Comparison of ENCODE assay signal across 25 cellular contexts in genomic region chr10:76937056-76937665, GRCh38.
A peak's percentile ranks its signal among the peaks of the same experiment; 100 is the strongest.
DNase-seq lines count a peak whose midpoint lies in the region; ATAC-seq and TF ChIP-seq lines count a peak whose summit lies in the region.
"Had no signal": no experiment of that assay in that cellular context is flagged by ENCODE, and none has a peak within 500 bp of the region (broad histone marks: within the 10 kb centered on the region; RNA-seq: fewer than 3 reads in every experiment).

No MANE protein-coding gene starts in this region.

- peak in 1 of 2 experiments; percentile 96; a peak in 2 of 4 replicates for TF ChIP-seq EP300 in SK-N-SH (IDR thresholded peaks at IDR 0.05; ENCODE audit: borderline replicate concordance in 1 of 2, low read depth in 1 of 2, low read length in 1 of 2)

- peak; percentile 38 for TF ChIP-seq RAD21 in SK-N-SH (IDR thresholded peaks at IDR 0.05; ENCODE audit: low read length)

- intact Hi-C loops in right lobe of liver (cut with DNase I): no loop called here

- H3K36me3 ChIP-seq in SK-N-SH (replicated peaks in 1 of 2; ENCODE audit: control insufficient read depth in 1 of 2, insufficient read depth in 2 of 2, low read length in 1 of 2) (peaks cover 0 to 30% of the 10 kb centered on the region in 2 experiments), right lobe of liver (no peaks in the 10 kb centered on the region)
- H3K36me3 ChIP-seq: heart right ventricle, tibial nerve had no signal

- no peak for TF ChIP-seq POLR2A in right lobe of liver (IDR thresholded peaks at IDR 0.05)

- 63% methylated on average over 4 of the region's 4 CpGs for WGBS in SK-N-SH (ENCODE audit: low lambda C conversion rate)
- 28% methylated on average over 2 of the region's 4 CpGs for WGBS in right lobe of liver (ENCODE audit: insufficient coverage, low coverage, low lambda C conversion rate, missing lambda C conversion rate)

- H3K4me3 ChIP-seq in SK-N-SH (ENCODE audit: low read depth in 2 of 2, low read length in 1 of 2) (no peak overlapping the region), right lobe of liver (no peak overlapping the region)
- H3K4me3 ChIP-seq: heart right ventricle, K562, tibial nerve had no signal

- ATAC-seq in right lobe of liver: peak; percentile 50 to 93 (median 78)
- ATAC-seq: activated naive CD8-positive, alpha-beta T cell treated with anti-CD3 and anti-CD28 coated beads, Interleukin-2, amount 50 U/mL, for 24 hours; activated T-cell treated with anti-CD3 and anti-CD28 coated beads, Interleukin-2, amount 50 U/mL, for 72 hours; esophagus mucosa; foreskin keratinocyte; heart right ventricle; K562 had no signal

- peak overlapping the region in 1 of 2 experiments; percentile 95; a peak in 2 of 4 replicates for H3K27ac ChIP-seq in SK-N-SH (ENCODE audit: low read depth in 2 of 2, low read length in 1 of 2)
- no peak overlapping the region for H3K27ac ChIP-seq in right lobe of liver
- H3K27ac ChIP-seq in temporal lobe (ENCODE audit: low read depth, low read length): peak overlapping the region; percentile 67
- H3K27ac ChIP-seq: foreskin keratinocyte, heart right ventricle, parathyroid adenoma, tibial nerve had no signal

- CTCF ChIA-PET in SK-N-SH (lab: Yijun Ruan, JAX): interaction anchor here (0.6 to 2.3 kb wide), 8 partner anchors 31 to 288 kb away, joined by 3 to 9 read pairs (median 3); no protein-coding TSS in a partner anchor

- H3K9ac ChIP-seq in SK-N-SH: no peak overlapping the region
- H3K9ac ChIP-seq: parathyroid adenoma had no signal

- TF ChIP-seq CTCF in SK-N-SH (IDR thresholded peaks at IDR 0.05): no peak
- no peak for TF ChIP-seq CTCF in right lobe of liver (IDR thresholded peaks at IDR 0.05)

- H2AFZ ChIP-seq in SK-N-SH (ENCODE audit: low read depth): no peak overlapping the region
- H2AFZ ChIP-seq: parathyroid adenoma had no signal

- no peaks in the 10 kb centered on the region for H3K79me2 ChIP-seq in SK-N-SH (ENCODE audit: insufficient read depth)
- H3K79me2 ChIP-seq: parathyroid adenoma had no signal

- POLR2A ChIA-PET in SK-N-SH (lab: Yijun Ruan, JAX): interaction anchor here (0.6 to 6.0 kb wide), 5 partner anchors 31 to 940 kb away, joined by 3 to 105 read pairs (median 4); no protein-coding TSS in a partner anchor

- DNase-seq in SK-N-SH (peak; percentile 34), cerebellar cortex (ENCODE audit: low spot score) (peak; percentile 8), right lobe of liver (peak in 1 of 3 donors; percentile 50), EL (no peak), putamen (ENCODE audit: low spot score) (no peak), germinal center (ENCODE audit: low spot score) (no peak)
- DNase-seq: activated CD4-positive, alpha-beta T cell treated with anti-CD3 and anti-CD28 coated beads, Interleukin-2, amount 50 U/mL, for 48 hours; activated CD4-positive, CD25-positive, alpha-beta regulatory T cell treated with anti-CD3 and anti-CD28 coated beads, Interleukin-2, amount 50 U/mL, for 72 hours; activated naive CD8-positive, alpha-beta T cell treated with anti-CD3 and anti-CD28 coated beads, Interleukin-2, amount 50 U/mL, for 24 hours; activated T-cell treated with anti-CD3 and anti-CD28 coated beads, Interleukin-2, amount 50 U/mL, for 72 hours; C1 segment of cervical spinal cord; foreskin keratinocyte; heart right ventricle; kidney glomerular epithelial cell; NCI-H1092 treated with DMSO at 0.1 percent for 48 hours; NCI-H187 treated with DMSO at 0.1 percent for 48 hours; NCI-H524 treated with DMSO at 0.1 percent for 48 hours; PC-3; stimulated activated CD4-positive, alpha-beta T cell treated with anti-CD3 and anti-CD28 coated beads, Interleukin-4, amount 100 ng/mL, for 24 hours had no signal

- no peaks in the 10 kb centered on the region for H3F3A ChIP-seq in SK-N-SH (replicated peaks; ENCODE audit: insufficient read depth)

- H3K9me3 ChIP-seq in SK-N-SH: no peaks in the 10 kb centered on the region
- H3K9me3 ChIP-seq in right lobe of liver: no peaks in the 10 kb centered on the region
- H3K9me3 ChIP-seq: Caco-2, heart right ventricle, tibial nerve had no signal

- H3K27me3 ChIP-seq in SK-N-SH (ENCODE audit: insufficient read depth): no peaks in the 10 kb centered on the region
- H3K27me3 ChIP-seq in right lobe of liver: no peaks in the 10 kb centered on the region
- H3K27me3 ChIP-seq: foreskin keratinocyte, heart right ventricle, tibial nerve had no signal

- peaks cover 0 to 51% of the 10 kb centered on the region in 2 experiments; a peak in 2 of 4 replicates for H3K4me1 ChIP-seq in SK-N-SH (ENCODE audit: control insufficient read depth in 1 of 2, insufficient read depth in 2 of 2, low read depth in 1 of 2, low read length in 1 of 2)
- no peaks in the 10 kb centered on the region for H3K4me1 ChIP-seq in right lobe of liver
- H3K4me1 ChIP-seq: foreskin keratinocyte, heart right ventricle, parathyroid adenoma had no signal

- no peak overlapping the region for H3K4me2 ChIP-seq in SK-N-SH

- H3K9me2 ChIP-seq in SK-N-SH: no peaks in the 10 kb centered on the region

- H4K20me1 ChIP-seq in SK-N-SH (ENCODE audit: insufficient read depth): no peaks in the 10 kb centered on the region

TF ChIP-seq in SK-N-SH, 30 proteins besides CTCF, POLR2A, EP300 and RAD21:
- TF ChIP-seq TCF12 (IDR thresholded peaks at IDR 0.05) (peak; percentile 38; the same call in 1 of the 2 replicates), CHD2 (IDR thresholded peaks at IDR 0.05; ENCODE audit: low read length, partially characterized antibody) (peak; percentile 35), TEAD4 (IDR thresholded peaks at IDR 0.05; ENCODE audit: borderline replicate concordance, insufficient read depth) (0 out of 2 replicates have a peak, but pooled peaks have one; percentile 9), MXI1 (IDR thresholded peaks at IDR 0.05; ENCODE audit: low read depth, low read length) (peak; percentile 43; the same call in 1 of the 2 replicates), FOXJ3 (CRISPR knock-in tag; IDR thresholded peaks at IDR 0.05) (peak; percentile 88), FOXM1 (IDR thresholded peaks at IDR 0.05; ENCODE audit: low read depth) (no peak), RCOR1 (IDR thresholded peaks at IDR 0.05; ENCODE audit: low read length) (0 out of 2 replicates have a peak, but pooled peaks have one; percentile 65), USF1 (IDR thresholded peaks at IDR 0.05; ENCODE audit: borderline replicate concordance, low read depth) (no peak), GATA2 (CRISPR knock-in tag; IDR thresholded peaks at IDR 0.05) (peak; percentile 98)
TF ChIP-seq in SK-N-SH: peak in this region for 7.

Comparison
In these comparisons a context has a peak if more than half of its experiments do, and no peak if none do; other contexts are left out.
1. DNase-seq: peak in SK-N-SH (single experiment) and cerebellar cortex (single experiment); none in EL (single experiment), putamen (single experiment) and germinal center (single experiment).